19 cellular contexts compared by ENCODE assay signal in genomic region chr6:16595514-16595913, GRCh38.
A peak's percentile ranks its signal among the peaks of the same experiment; 100 is the strongest.
DNase-seq lines count a peak whose midpoint lies in the region; ATAC-seq and TF ChIP-seq lines count a peak whose summit lies in the region.
"Had no signal": no experiment of that assay in that cellular context is flagged by ENCODE, and none has a peak within 500 bp of the region (broad histone marks: within the 10 kb centered on the region; RNA-seq: fewer than 3 reads in every experiment).

No MANE protein-coding gene starts in this region.

- H3K27ac ChIP-seq in mammary epithelial cell (ENCODE audit: insufficient read depth, low read depth, low read length) (no peak overlapping the region), breast epithelium (no peak overlapping the region), liver (ENCODE audit: low read depth in 1 of 2, low read length in 2 of 2) (no peak overlapping the region), aorta (ENCODE audit: low read depth in 1 of 2, low read length in 2 of 2) (no peak overlapping the region)
- H3K27ac ChIP-seq: Peyer's patch had no signal

- POLR2A ChIA-PET in activated B cell treated with CpG ODN at 0.5 μM for 24 hours (lab: Charles Lee): interaction anchor here (0.8 to 1.9 kb wide), 3 partner anchors 46 to 166 kb away, joined by 3 to 12 read pairs (median 5); partner anchors contain the start of gene ATXN1

- H3K79me2 ChIP-seq in mammary epithelial cell (ENCODE audit: insufficient read depth, low read length): no peaks in the 10 kb centered on the region

- CTCF ChIA-PET in mammary epithelial cell (lab: Charles Lee; ENCODE audit: low non-redundant PET) (no interaction called here), activated B cell treated with CpG ODN at 0.5 μM for 24 hours (lab: Charles Lee) (interaction anchor here (0.8 to 1.2 kb wide), 2 partner anchors 169 to 264 kb away, joined by 3 read pairs; no protein-coding TSS in a partner anchor)

- peak overlapping the region; percentile 79 for H2AFZ ChIP-seq in mammary epithelial cell (ENCODE audit: low read depth, low read length)

- peak overlapping the region; percentile 55 for H3K4me2 ChIP-seq in mammary epithelial cell (ENCODE audit: insufficient read depth, low read depth, low read length)

- H3K9ac ChIP-seq in mammary epithelial cell (ENCODE audit: insufficient read depth, low read length) (no peak overlapping the region), liver (ENCODE audit: low read depth in 1 of 2, low read length in 2 of 2) (no peak overlapping the region)

- H3K27me3 ChIP-seq in mammary epithelial cell (ENCODE audit: insufficient read depth, low read length) (no peaks in the 10 kb centered on the region), breast epithelium (no peaks in the 10 kb centered on the region), liver (ENCODE audit: control insufficient read depth in 4 of 4, insufficient read depth in 4 of 4, low read length in 3 of 4) (no peaks in the 10 kb centered on the region), aorta (ENCODE audit: control insufficient read depth in 1 of 2, insufficient read depth in 2 of 2, low read length in 1 of 2) (no peaks in the 10 kb centered on the region)
- H3K27me3 ChIP-seq: MG63, Peyer's patch had no signal

- dilution Hi-C loops in mammary epithelial cell (cut with HindIII; ENCODE audit: low sequenced_read_pairs): loop anchor here (5.0 kb wide), 1 partner anchor 33 kb away; no protein-coding TSS in a partner anchor

- peaks cover 38% of the 10 kb centered on the region for H3K4me1 ChIP-seq in mammary epithelial cell (ENCODE audit: insufficient read depth, low read length)
- no peaks in the 10 kb centered on the region for H3K4me1 ChIP-seq in breast epithelium
- H3K4me1 ChIP-seq in liver (ENCODE audit: control insufficient read depth in 4 of 4, insufficient read depth in 4 of 4, low read length in 3 of 4): peaks cover 0 to under 1% (median 0%) of the 10 kb centered on the region in 4 donors
- no peaks in the 10 kb centered on the region for H3K4me1 ChIP-seq in aorta (ENCODE audit: control insufficient read depth in 1 of 2, insufficient read depth in 2 of 2, low read length in 2 of 2)
- H3K4me1 ChIP-seq: Peyer's patch had no signal

- H3K4me3 Mint-ChIP-seq in activated B cell treated with CpG ODN at 0.5 μM for 24 hours: peak overlapping the region; percentile 4
- H3K4me3 Mint-ChIP-seq: CD4-positive, CD25-positive, alpha-beta regulatory T cell had no signal

- no peaks in the 10 kb centered on the region for H3K36me3 ChIP-seq in mammary epithelial cell (ENCODE audit: insufficient read depth, low read length)
- H3K36me3 ChIP-seq in breast epithelium: no peaks in the 10 kb centered on the region
- no peaks in the 10 kb centered on the region for H3K36me3 ChIP-seq in liver (ENCODE audit: control insufficient read depth in 4 of 4, insufficient read depth in 3 of 4, low read depth in 1 of 4, low read length in 3 of 4)
- peaks cover 0 to 2% of the 10 kb centered on the region in 2 donors for H3K36me3 ChIP-seq in aorta (ENCODE audit: control insufficient read depth in 1 of 2, insufficient read depth in 2 of 2, low read length in 1 of 2)
- H3K36me3 ChIP-seq: MG63, Peyer's patch had no signal

- TF ChIP-seq RAD21 in liver (IDR thresholded peaks at IDR 0.05): no peak

- H3K36me3 Mint-ChIP-seq in activated B cell treated with CpG ODN at 0.5 μM for 24 hours (ENCODE audit: low read depth): no peaks in the 10 kb centered on the region

- DNase-seq in mammary epithelial cell (no peak), breast epithelium (ENCODE audit: low spot score in 2 of 2) (no peak), activated B cell treated with CpG ODN at 0.5 μM for 24 hours (no peak), GM13977 (ENCODE audit: low spot score) (no peak), activated gamma-delta T cell (lab: John Stamatoyannopoulos, UW) (no peak), aorta (no peak)
- DNase-seq: CD4-positive, CD25-positive, alpha-beta regulatory T cell; GOT3; MG63; NCI-H1048; NCI-H1417 treated with DMSO at 0.1 percent for 48 hours; NCI-H187 treated with DMSO at 0.1 percent for 48 hours; NCI-H2107; NCI-H69; Peyer's patch had no signal

- H4K20me1 ChIP-seq in mammary epithelial cell (ENCODE audit: insufficient read depth, low read length): no peaks in the 10 kb centered on the region

- no peak for TF ChIP-seq POLR2A in breast epithelium (IDR thresholded peaks at IDR 0.05)

- peaks cover 5% of the 10 kb centered on the region for H3K9me3 Mint-ChIP-seq in activated B cell treated with CpG ODN at 0.5 μM for 24 hours
- H3K9me3 Mint-ChIP-seq: CD4-positive, CD25-positive, alpha-beta regulatory T cell had no signal

- no peak for ATAC-seq in activated B cell treated with CpG ODN at 0.5 μM for 24 hours (ENCODE audit: low read depth)
- ATAC-seq in aorta (ENCODE audit: low FRiP score): no peak
- ATAC-seq in GM19455 (IDR thresholded peaks at IDR 0.05; ENCODE audit: unreplicated experiment): no peak
- ATAC-seq: HCT116, SK-N-SH treated with all-trans-retinoic acid at 6 μM for 48 hours had no signal

- in situ Hi-C loops in mammary epithelial cell (cut with MboI; ENCODE audit: low sequenced_read_pairs in 2 of 2): no loop called here
- in situ Hi-C loops in GM13977 (cut with MboI; ENCODE audit: low pct_unique_long_range_greater_than_20kb, low sequenced_read_pairs, unreplicated experiment): no loop called here

- 44% methylated on average over 4 of the region's 4 CpGs for WGBS in mammary epithelial cell (ENCODE audit: low coverage, missing lambda C conversion rate)
- 67% methylated on average over 4 of the region's 4 CpGs for WGBS in liver
- WGBS in aorta, 2 donors: 59 to 88% methylated on average over 4 of the region's 4 CpGs

- intact Hi-C loops in mammary epithelial cell (cut with micrococcal nuclease): loop anchor here (5.0 kb wide), 2 partner anchors 42 to 117 kb away; no protein-coding TSS in a partner anchor
- intact Hi-C loops in breast epithelium (cut with DNase I; ENCODE audit: low total_unique reads): no loop called here
- intact Hi-C loops in activated B cell treated with CpG ODN at 0.5 μM for 24 hours (cut with micrococcal nuclease): no loop called here
- intact Hi-C loops in aorta (cut with DNase I): no loop called here

- BruUV-seq in mammary epithelial cell (replicated peaks; lab: Mats Ljungman, UMichigan): no TSS peak

- TF ChIP-seq CTCF in mammary epithelial cell (conservative IDR thresholded peaks at IDR 0.05 in 1 of 2, IDR thresholded peaks at IDR 0.05 in 1 of 2; ENCODE audit: extremely low read depth in 1 of 2, insufficient read depth in 1 of 2, low read depth in 1 of 2, low read length in 2 of 2): no peak
- no peak for TF ChIP-seq CTCF in breast epithelium (IDR thresholded peaks at IDR 0.05)
- TF ChIP-seq CTCF in activated B cell treated with CpG ODN at 0.5 μM for 24 hours (IDR thresholded peaks at IDR 0.05): no peak
- no peak for TF ChIP-seq CTCF in liver (IDR thresholded peaks at IDR 0.05; ENCODE audit: low read depth, low read length, missing input control)
- TF ChIP-seq CTCF in GM13977 (IDR thresholded peaks at IDR 0.05; ENCODE audit: extremely low read depth, insufficient read depth, missing control alignments): no peak

- H3K4me3 ChIP-seq in mammary epithelial cell (replicated peaks in 1 of 3; ENCODE audit: insufficient read depth in 1 of 3, low read depth in 2 of 3, low read length in 3 of 3) (no peak overlapping the region), breast epithelium (no peak overlapping the region), liver (ENCODE audit: low read depth in 1 of 3, low read length in 3 of 3) (no peak overlapping the region), aorta (ENCODE audit: low read length in 2 of 2) (no peak overlapping the region)
- H3K4me3 ChIP-seq: MG63, Peyer's patch had no signal

- peaks cover 53% of the 10 kb centered on the region for H3K4me1 Mint-ChIP-seq in activated B cell treated with CpG ODN at 0.5 μM for 24 hours

- no peaks in the 10 kb centered on the region for H3K27me3 Mint-ChIP-seq in activated B cell treated with CpG ODN at 0.5 μM for 24 hours
- H3K27me3 Mint-ChIP-seq: CD4-positive, CD25-positive, alpha-beta regulatory T cell had no signal

- H3K27ac Mint-ChIP-seq in activated B cell treated with CpG ODN at 0.5 μM for 24 hours: peak overlapping the region; percentile 54

- H3K9me3 ChIP-seq in mammary epithelial cell (replicated peaks; ENCODE audit: insufficient read depth, low read length) (no peaks in the 10 kb centered on the region), breast epithelium (no peaks in the 10 kb centered on the region), liver (ENCODE audit: control insufficient read depth in 4 of 4, low read length in 3 of 4) (no peaks in the 10 kb centered on the region), aorta (ENCODE audit: control insufficient read depth, low read length) (no peaks in the 10 kb centered on the region)
- H3K9me3 ChIP-seq: MG63, Peyer's patch had no signal

TF ChIP-seq in liver, 16 proteins besides CTCF, POLR2A, EP300 and RAD21:
- TF ChIP-seq RXRA (IDR thresholded peaks at IDR 0.05) (no peak), HNF4A (conservative IDR thresholded peaks at IDR 0.05) (no peak), GABPA (IDR thresholded peaks at IDR 0.05 in 1 of 2, conservative IDR thresholded peaks at IDR 0.05 in 1 of 2) (no peak), JUND (IDR thresholded peaks at IDR 0.05) (no peak), EGR1 (IDR thresholded peaks at IDR 0.05; ENCODE audit: low read depth in 2 of 2) (no peak), FOXA2 (IDR thresholded peaks at IDR 0.05) (peak; percentile 40)
